Comparison of ENCODE assay signal across 8 cellular contexts in genomic region chr6:157981132-157981394, GRCh38. TPM values are rescaled to one million over a fixed set of nuclear protein-coding genes. Genes with fewer than 3 reads are reported as not detected.
DNase-seq lines count a peak whose midpoint lies in the region; ATAC-seq and TF ChIP-seq lines count a peak whose summit lies in the region.

No MANE protein-coding gene starts in this region.

- H2AFZ ChIP-seq in mammary epithelial cell (ENCODE audit: low read depth, low read length), result peak overlapping the region; percentile 91

- no peak overlapping the region for H3K27ac ChIP-seq in mammary epithelial cell (ENCODE audit: insufficient read depth, low read depth, low read length)

- peak; percentile 33 for ATAC-seq in GM18907 (IDR thresholded peaks at IDR 0.05; ENCODE audit: unreplicated experiment)
- peak; percentile 39 for ATAC-seq in HG03432 (IDR thresholded peaks at IDR 0.05; ENCODE audit: unreplicated experiment)

- H3K27me3 ChIP-seq in mammary epithelial cell (ENCODE audit: insufficient read depth, low read length) (no peaks in the 10 kb centered on the region), mucosa of stomach (ENCODE audit: control insufficient read depth, insufficient read depth, low read length) (no peaks in the 10 kb centered on the region)

- dilution Hi-C loops in mammary epithelial cell (cut with HindIII; ENCODE audit: low sequenced_read_pairs), result no loop called here

- H4K20me1 ChIP-seq in mammary epithelial cell (ENCODE audit: insufficient read depth, low read length), result no peaks in the 10 kb centered on the region

- TF ChIP-seq CTCF in mammary epithelial cell (conservative IDR thresholded peaks at IDR 0.05 in 1 of 2, IDR thresholded peaks at IDR 0.05 in 1 of 2; ENCODE audit: extremely low read depth in 1 of 2, insufficient read depth in 1 of 2, low read depth in 1 of 2, low read length in 2 of 2), result no peak

- in situ Hi-C loops in mammary epithelial cell (cut with MboI; ENCODE audit: low sequenced_read_pairs in 2 of 2), result loop anchor here in 1 of 2 donors (10.0 kb wide), 1 partner anchor 74 kb away; no protein-coding TSS in a partner anchor

- no TSS peak for BruUV-seq in mammary epithelial cell (replicated peaks; lab: Mats Ljungman, UMichigan)

- H3K9ac ChIP-seq in mammary epithelial cell (ENCODE audit: insufficient read depth, low read length), result no peak overlapping the region
- H3K9ac ChIP-seq in mucosa of stomach (ENCODE audit: low read length), result peak overlapping the region; percentile 91

- H3K4me1 ChIP-seq in mammary epithelial cell (ENCODE audit: insufficient read depth, low read length), result peaks cover 30% of the 10 kb centered on the region
- peaks cover 27% of the 10 kb centered on the region for H3K4me1 ChIP-seq in mucosa of stomach (ENCODE audit: control insufficient read depth, insufficient read depth, low read length)

- no peaks in the 10 kb centered on the region for H3K9me3 ChIP-seq in mammary epithelial cell (replicated peaks; ENCODE audit: insufficient read depth, low read length)
- no peaks in the 10 kb centered on the region for H3K9me3 ChIP-seq in mucosa of stomach (ENCODE audit: control insufficient read depth, low read length)

- intact Hi-C loops in mammary epithelial cell (cut with micrococcal nuclease), result loop anchor here (2.0 to 5.0 kb wide), 2 partner anchors 32 to 219 kb away; no protein-coding TSS in a partner anchor

- WGBS in mammary epithelial cell (ENCODE audit: low coverage, missing lambda C conversion rate), result 0% methylated on average over 1 of the region's 24 CpGs

- DNase-seq in mammary epithelial cell (no peak), OCI-M1 (lab: John Stamatoyannopoulos, UW) (no peak), epidermal melanocyte (ENCODE audit: insufficient read length, low spot score) (no peak), foreskin melanocyte (no peak), activated gamma-delta T cell (lab: John Stamatoyannopoulos, UW) (no peak)

- H3K4me3 ChIP-seq in mammary epithelial cell (replicated peaks in 1 of 3; ENCODE audit: insufficient read depth in 1 of 3, low read depth in 2 of 3, low read length in 3 of 3) (peak overlapping the region; percentile 36 to 83 (median 82)), mucosa of stomach (ENCODE audit: low read length) (peak overlapping the region; percentile 12)

- peaks cover 44% of the 10 kb centered on the region for H3K79me2 ChIP-seq in mammary epithelial cell (ENCODE audit: insufficient read depth, low read length)

- H3K4me2 ChIP-seq in mammary epithelial cell (ENCODE audit: insufficient read depth, low read depth, low read length), result peak overlapping the region; percentile 97

- H3K36me3 ChIP-seq in mammary epithelial cell (ENCODE audit: insufficient read depth, low read length), result no peaks in the 10 kb centered on the region
- H3K36me3 ChIP-seq in mucosa of stomach (ENCODE audit: control insufficient read depth, insufficient read depth, low read length), result no peaks in the 10 kb centered on the region

- CTCF ChIA-PET in mammary epithelial cell (lab: Charles Lee; ENCODE audit: low non-redundant PET), result no interaction called here

RNA-seq across cellular contexts. Expression of gene SYNJ2, which starts 0.6 kb away (rescaled TPM):
- total RNA-seq in mammary epithelial cell, result 10 to 100 TPM; 16.0 to 26.6 TPM
- 17.0 TPM for polyA plus RNA-seq in mammary epithelial cell
- 66.3 TPM for polyA minus RNA-seq in mammary epithelial cell
